Comparison of ENCODE assay signal across 8 cellular contexts in the genomic region with DNA sequence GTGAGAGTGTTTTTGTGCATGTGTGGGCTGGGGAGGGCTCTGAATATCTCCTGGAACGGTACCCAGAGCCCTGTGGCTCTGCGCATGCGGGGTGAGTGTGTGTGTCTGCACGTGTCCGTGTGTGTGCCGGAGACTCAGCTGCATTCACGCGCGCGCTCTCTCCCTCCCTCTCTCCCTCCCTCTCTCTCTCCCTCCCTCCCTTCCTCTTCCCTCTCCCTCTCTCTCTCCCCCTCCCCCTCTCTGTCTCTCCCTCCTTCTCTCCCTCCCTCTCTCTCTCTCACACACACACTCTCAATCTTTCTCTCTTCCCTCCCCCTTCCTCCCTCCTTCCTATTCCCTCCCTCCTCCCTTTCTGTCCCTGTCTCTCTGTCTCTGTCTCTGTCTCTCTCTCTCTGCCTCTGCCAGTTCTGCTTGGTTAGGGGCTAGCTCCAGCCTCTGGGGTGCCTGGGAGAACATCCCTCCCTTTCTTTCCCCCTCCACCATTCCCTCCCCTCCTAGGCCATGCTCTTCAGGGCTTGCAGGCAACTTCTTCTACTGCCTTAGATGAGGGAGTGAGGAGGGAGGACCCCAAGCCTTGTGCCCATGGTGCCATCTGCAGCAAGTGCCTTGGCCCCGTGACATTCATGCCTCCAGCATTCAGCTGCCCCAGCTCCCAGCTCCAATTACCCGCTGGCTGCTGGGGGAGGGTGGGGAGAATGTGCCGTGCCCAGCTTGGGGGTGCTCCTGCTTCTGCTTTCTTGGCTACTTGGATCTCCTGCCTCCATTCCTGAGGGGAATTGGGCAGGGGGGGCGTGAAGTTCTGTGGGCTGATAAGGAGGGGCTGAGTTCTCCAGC. TPM values are rescaled to one million over a fixed set of nuclear protein-coding genes. Genes with fewer than 3 reads are reported as not detected.
DNase-seq lines count a peak whose midpoint lies in the region; ATAC-seq and TF ChIP-seq lines count a peak whose summit lies in the region.

No MANE protein-coding gene starts in this region.

- H3K9me3 ChIP-seq in right lobe of liver = no peaks in the 10 kb centered on the region

- no peaks in the 10 kb centered on the region for H3K27me3 ChIP-seq in right lobe of liver

- intact Hi-C loops in right lobe of liver (cut with DNase I) = no loop called here

- peak; percentile 73 for DNase-seq in GM12865 (ENCODE audit: low read depth)
- DNase-seq in NCI-H2196 (lab: John Stamatoyannopoulos, UW; ENCODE audit: unreplicated experiment) = peak; percentile 63
- DNase-seq in activated CD4-positive, alpha-beta T cell treated with anti-CD3 and anti-CD28 coated beads for 4 hours = peak; percentile 85 to 89
- DNase-seq in chondrocyte (ENCODE audit: low spot score) = peak; percentile 96
- peak; percentile 84 to 87 (median 85) for DNase-seq in right lobe of liver
- DNase-seq in stimulated activated CD4-positive, alpha-beta T cell treated with anti-CD3 and anti-CD28 coated beads, Interleukin-4, amount 100 ng/mL, for 1 hour = peak; percentile 88
- no peak for DNase-seq in NCI-H128 (lab: John Stamatoyannopoulos, UW; ENCODE audit: unreplicated experiment)

- no peaks in the 10 kb centered on the region for H3K9me3 Mint-ChIP-seq in chondrocyte (ENCODE audit: low read depth)

- ATAC-seq in right lobe of liver (peak; percentile 61 to 79 (median 64)), GM18907 (IDR thresholded peaks at IDR 0.05; ENCODE audit: unreplicated experiment) (no peak)

- peak overlapping the region in 2 of 3 donors; percentile 12 to 18 for H3K27ac ChIP-seq in right lobe of liver

- peaks cover 2 to 34% (median 18%) of the 10 kb centered on the region in 4 donors for H3K4me1 ChIP-seq in right lobe of liver

- TF ChIP-seq CTCF in GM12865 (IDR thresholded peaks at IDR 0.05; ENCODE audit: insufficient read depth, low read depth, low read length, missing control alignments) (no peak), chondrocyte (IDR thresholded peaks at IDR 0.05) (no peak), right lobe of liver (IDR thresholded peaks at IDR 0.05) (no peak)

- no peaks in the 10 kb centered on the region for H3K36me3 ChIP-seq in right lobe of liver

- peak overlapping the region; percentile 72 for H3K4me3 Mint-ChIP-seq in chondrocyte (ENCODE audit: unreplicated experiment)

- H3K4me1 Mint-ChIP-seq in chondrocyte (ENCODE audit: low read depth) = peaks cover 95% of the 10 kb centered on the region

- no peaks in the 10 kb centered on the region for H3K27me3 Mint-ChIP-seq in chondrocyte (ENCODE audit: low read depth)

- TF ChIP-seq POLR2A in right lobe of liver (IDR thresholded peaks at IDR 0.05) = no peak

- WGBS in right lobe of liver (ENCODE audit: insufficient coverage, low coverage, low lambda C conversion rate, missing lambda C conversion rate) = 12% methylated on average over 12 of the region's 14 CpGs

- no peaks in the 10 kb centered on the region for H3K36me3 Mint-ChIP-seq in chondrocyte (ENCODE audit: low read depth)

- peak overlapping the region; percentile 98 for H3K27ac Mint-ChIP-seq in chondrocyte (ENCODE audit: unreplicated experiment)

- H3K4me3 ChIP-seq in GM12865 (ENCODE audit: low read depth, low read length) (peak overlapping the region; percentile 32), right lobe of liver (peak overlapping the region; percentile 14 to 44 (median 28))

RNA-seq across cellular contexts. Expression of gene THRA, which starts 6.4 kb away (rescaled TPM):
- total RNA-seq in chondrocyte (31.9 to 46.6 TPM (median 34.7 TPM) in 3 replicates), right lobe of liver (1 to 10 TPM; 3.7 to 9.4 (median 7.7) TPM)

RNA-seq across cellular contexts. Expression of gene MED24, which starts 14.9 kb away (rescaled TPM):
- total RNA-seq in chondrocyte (54.4 to 94.3 TPM (median 57.7 TPM) in 3 replicates), right lobe of liver (10 to 100 TPM; 29.0 to 38.2 (median 35.9) TPM)

RNA-seq across cellular contexts. Expression of gene NR1D1, which starts 31.3 kb away (rescaled TPM):
- total RNA-seq in chondrocyte = 5.9 to 7.9 TPM (median 6.6 TPM) in 3 replicates
- total RNA-seq in right lobe of liver = 10 to 100 TPM in 4 of 6 experiments, 1 to 10 TPM in 2; 6.9 to 29.8 (median 16.0) TPM

RNA-seq across cellular contexts. Expression of gene MSL1, which starts 52.6 kb away (rescaled TPM):
- total RNA-seq in chondrocyte = 86.8 to 103 TPM (median 96.2 TPM) in 3 replicates
- 10 to 100 TPM; 31.1 to 43.8 (median 36.0) TPM for total RNA-seq in right lobe of liver

RNA-seq across cellular contexts. Expression of gene CSF3, which starts 53.9 kb away (rescaled TPM):
- not detected in 3 replicates for total RNA-seq in chondrocyte
- total RNA-seq in right lobe of liver = under 1 TPM in 1 of 6 experiments, not detected in 5; 0.31 TPM
